ENCODE assay signal across 8 cellular contexts in the genomic region with DNA sequence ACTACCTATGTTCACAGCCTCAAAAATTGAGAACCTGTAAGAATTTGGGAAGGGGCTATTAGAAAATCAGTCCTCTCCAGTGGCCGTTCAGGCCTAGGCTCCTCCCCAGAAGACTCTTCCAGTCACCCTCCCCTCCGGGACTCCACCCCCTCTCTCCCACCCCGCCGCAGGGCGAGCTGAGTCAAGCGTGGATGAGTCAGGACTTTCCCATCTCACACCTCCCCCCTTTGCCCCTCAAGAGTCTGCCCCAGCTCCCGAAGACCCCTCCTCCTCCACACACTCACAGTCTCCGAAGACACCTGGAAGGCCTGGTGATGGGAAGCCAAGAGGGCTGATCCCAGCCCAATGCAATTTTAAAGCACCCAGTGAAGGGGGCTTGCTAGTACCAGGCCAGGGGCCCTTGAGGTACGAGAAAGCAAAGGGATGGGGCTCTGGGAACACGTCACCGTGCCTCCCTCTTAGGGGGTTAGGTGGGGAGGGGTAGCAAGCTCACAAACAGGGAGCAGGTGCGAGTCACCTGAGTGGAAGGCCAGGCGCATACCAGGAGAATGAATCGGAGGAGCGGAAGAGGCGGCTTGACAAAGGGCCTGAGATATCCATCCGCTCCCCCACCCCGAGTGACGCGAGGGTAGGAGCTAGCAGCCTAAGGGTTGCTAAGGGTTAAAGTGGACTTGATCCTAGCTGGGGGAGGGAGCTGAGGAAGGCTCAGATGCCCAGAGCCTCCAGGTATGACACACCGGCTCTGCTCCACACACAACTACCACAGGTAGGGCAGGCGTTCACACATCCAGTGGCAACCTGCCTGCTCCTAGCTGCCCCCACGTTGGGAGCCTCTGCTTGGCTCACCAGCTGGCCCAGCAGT.
DNase-seq lines count a peak whose midpoint lies in the region; ATAC-seq lines count a peak whose summit lies in the region.

No MANE protein-coding gene starts in this region.

- ATAC-seq in HG03095 (IDR thresholded peaks at IDR 0.05; ENCODE audit: unreplicated experiment) (no peak), HG03565 (IDR thresholded peaks at IDR 0.05; ENCODE audit: unreplicated experiment) (no peak), GM21529 (IDR thresholded peaks at IDR 0.05; ENCODE audit: unreplicated experiment) (no peak)

- H3K36me3 ChIP-seq in HAP-1 (replicated peaks), result peaks cover 4% of the 10 kb centered on the region; the same call in 1 of the 2 replicates

- H3K4me3 ChIP-seq in HAP-1 (no peak overlapping the region), skeletal muscle cell (ENCODE audit: low read depth, low read length) (peak overlapping the region; percentile 32)

- peak; percentile 38 to 83 for DNase-seq in HAP-1 (ENCODE audit: low spot score in 2 of 2)
- DNase-seq in T follicular helper cell (ENCODE audit: low read depth), result peak; percentile 61
- peak; percentile 84 for DNase-seq in amniotic stem cell (lab: John Stamatoyannopoulos, UW)
- DNase-seq in hepatic stellate cell (ENCODE audit: low spot score), result peak; percentile 84
- peak; percentile 80 for DNase-seq in skeletal muscle cell (ENCODE audit: low read depth)

- peaks cover 35% of the 10 kb centered on the region for H3K4me1 ChIP-seq in HAP-1

- H3K27me3 ChIP-seq in HAP-1 (ENCODE audit: low read depth), result no peaks in the 10 kb centered on the region

- in situ Hi-C loops in HAP-1 (cut with MboI; ENCODE audit: low sequenced_read_pairs), result no loop called here

- H3K9me3 ChIP-seq in HAP-1, result no peaks in the 10 kb centered on the region
